In genomic region chr3:50358355-50358926, GRCh38 we compare ENCODE assay signal across 8 cellular contexts. TPM values are rescaled to one million over a fixed set of nuclear protein-coding genes. Genes with fewer than 3 reads are reported as not detected.
DNase-seq lines count a peak whose midpoint lies in the region; ATAC-seq and TF ChIP-seq lines count a peak whose summit lies in the region.
"Had no signal": no experiment of that assay in that cellular context is flagged by ENCODE, and none has a peak within 500 bp of the region (broad histone marks: within the 10 kb centered on the region; RNA-seq: fewer than 3 reads in every experiment).

No MANE protein-coding gene starts in this region.

- H3K36me3 ChIP-seq in HUES48 (ENCODE audit: control insufficient read depth, insufficient read depth, low read length) (peaks cover 39% of the 10 kb centered on the region), iPS-15b (ENCODE audit: control insufficient read depth, insufficient read depth, low read length) (peaks cover 30% of the 10 kb centered on the region)

- peaks cover 2% of the 10 kb centered on the region; the same call in 1 of the 2 replicates for H3K27me3 ChIP-seq in HUES48 (ENCODE audit: control insufficient read depth, insufficient read depth, low read length)
- H3K27me3 ChIP-seq in iPS-15b (ENCODE audit: control insufficient read depth, insufficient read depth, low read length), result peaks cover 5% of the 10 kb centered on the region

- no peaks in the 10 kb centered on the region for H3K9me3 ChIP-seq in HUES48 (ENCODE audit: control insufficient read depth, insufficient read depth, low read length)
- no peaks in the 10 kb centered on the region for H3K9me3 ChIP-seq in iPS-15b (ENCODE audit: control insufficient read depth, insufficient read depth, low read length)

- peak overlapping the region; percentile 85 for H3K27ac Mint-ChIP-seq in activated CD8-positive, alpha-beta T cell treated with anti-CD3 and anti-CD28 coated beads for 36 hours
- H3K27ac Mint-ChIP-seq in stimulated activated naive B cell treated with anti-CD40 and anti-IgM and Interleukin-4, amounts not matched to agents 10 μg/mL and 1 μg/mL and 100 μg/mL, for 72 hours, result peak overlapping the region; percentile 99

- CTCF ChIA-PET in activated CD8-positive, alpha-beta T cell treated with anti-CD3 and anti-CD28 coated beads for 36 hours (lab: Charles Lee), result no interaction called here

- no peak for DNase-seq in activated CD8-positive, alpha-beta T cell treated with anti-CD3 and anti-CD28 coated beads for 36 hours
- DNase-seq in stimulated activated naive B cell treated with anti-CD40 and anti-IgM and Interleukin-4, amounts not matched to agents 10 μg/mL and 1 μg/mL and 100 μg/mL, for 72 hours, result no peak
- DNase-seq in HT-29 (ENCODE audit: low spot score) (no peak), DMS79 treated with DMSO at 0.1 percent for 48 hours (lab: John Stamatoyannopoulos, UW) (no peak)
- DNase-seq: erythroblast had no signal

- peak overlapping the region; percentile 53; the same call in 1 of the 2 replicates for H3K9ac ChIP-seq in HUES48 (ENCODE audit: low read depth, low read length)
- H3K9ac ChIP-seq in iPS-15b (ENCODE audit: low read depth, low read length), result peak overlapping the region; percentile 73

- H3K36me3 Mint-ChIP-seq in activated CD8-positive, alpha-beta T cell treated with anti-CD3 and anti-CD28 coated beads for 36 hours (ENCODE audit: low read depth), result peaks cover 25% of the 10 kb centered on the region
- H3K36me3 Mint-ChIP-seq in stimulated activated naive B cell treated with anti-CD40 and anti-IgM and Interleukin-4, amounts not matched to agents 10 μg/mL and 1 μg/mL and 100 μg/mL, for 72 hours, result peaks cover 16 to 31% of the 10 kb centered on the region in 2 donors

- peaks cover 18% of the 10 kb centered on the region for H3K4me1 ChIP-seq in HUES48 (ENCODE audit: control insufficient read depth, insufficient read depth, low read length)
- H3K4me1 ChIP-seq in iPS-15b (ENCODE audit: control insufficient read depth, insufficient read depth, low read length), result peaks cover 3% of the 10 kb centered on the region

- H3K27ac ChIP-seq in HUES48 (ENCODE audit: low read depth, low read length), result no peak overlapping the region

- H3K27me3 Mint-ChIP-seq in activated CD8-positive, alpha-beta T cell treated with anti-CD3 and anti-CD28 coated beads for 36 hours, result no peaks in the 10 kb centered on the region
- no peaks in the 10 kb centered on the region for H3K27me3 Mint-ChIP-seq in stimulated activated naive B cell treated with anti-CD40 and anti-IgM and Interleukin-4, amounts not matched to agents 10 μg/mL and 1 μg/mL and 100 μg/mL, for 72 hours

- H3K4me3 ChIP-seq in HUES48 (ENCODE audit: low read depth, low read length) (peak overlapping the region; percentile 79), iPS-15b (ENCODE audit: low read depth, low read length) (peak overlapping the region; percentile 92)

- intact Hi-C loops in activated CD8-positive, alpha-beta T cell treated with anti-CD3 and anti-CD28 coated beads for 36 hours (cut with micrococcal nuclease), result no loop called here

- ATAC-seq in activated CD8-positive, alpha-beta T cell treated with anti-CD3 and anti-CD28 coated beads for 36 hours, result no peak
- no peak for ATAC-seq in stimulated activated naive B cell treated with anti-CD40 and anti-IgM and Interleukin-4, amounts not matched to agents 10 μg/mL and 1 μg/mL and 100 μg/mL, for 72 hours (replicated peaks)
- ATAC-seq in HG02852 (IDR thresholded peaks at IDR 0.05; ENCODE audit: unreplicated experiment), result no peak

- no peak for TF ChIP-seq CTCF in activated CD8-positive, alpha-beta T cell treated with anti-CD3 and anti-CD28 coated beads for 36 hours (IDR thresholded peaks at IDR 0.05)

- H3K4me3 Mint-ChIP-seq in activated CD8-positive, alpha-beta T cell treated with anti-CD3 and anti-CD28 coated beads for 36 hours, result peak overlapping the region; percentile 88
- H3K4me3 Mint-ChIP-seq in stimulated activated naive B cell treated with anti-CD40 and anti-IgM and Interleukin-4, amounts not matched to agents 10 μg/mL and 1 μg/mL and 100 μg/mL, for 72 hours, result peak overlapping the region; percentile 96 to 99

- POLR2A ChIA-PET in activated CD8-positive, alpha-beta T cell treated with anti-CD3 and anti-CD28 coated beads for 36 hours (lab: Charles Lee), result no interaction called here

- H3K4me1 Mint-ChIP-seq in activated CD8-positive, alpha-beta T cell treated with anti-CD3 and anti-CD28 coated beads for 36 hours (ENCODE audit: low read depth), result peaks cover 40% of the 10 kb centered on the region
- peaks cover 40 to 58% of the 10 kb centered on the region in 2 donors for H3K4me1 Mint-ChIP-seq in stimulated activated naive B cell treated with anti-CD40 and anti-IgM and Interleukin-4, amounts not matched to agents 10 μg/mL and 1 μg/mL and 100 μg/mL, for 72 hours

- H3K9me3 Mint-ChIP-seq in activated CD8-positive, alpha-beta T cell treated with anti-CD3 and anti-CD28 coated beads for 36 hours, result no peaks in the 10 kb centered on the region
- no peaks in the 10 kb centered on the region for H3K9me3 Mint-ChIP-seq in stimulated activated naive B cell treated with anti-CD40 and anti-IgM and Interleukin-4, amounts not matched to agents 10 μg/mL and 1 μg/mL and 100 μg/mL, for 72 hours

RNA-seq across cellular contexts. Expression of gene TMEM115, which starts 0.9 kb away (rescaled TPM):
- 10 to 100 TPM; 15.2 to 16.8 TPM for total RNA-seq in activated CD8-positive, alpha-beta T cell treated with anti-CD3 and anti-CD28 coated beads for 36 hours
- total RNA-seq in HT-29 (2014; rRNA removed; shearing (Covaris generic)), result 35.8 and 36.2 TPM in 2 replicates

RNA-seq across cellular contexts. Expression of gene CYB561D2, which starts 7.8 kb away (rescaled TPM):
- 10 to 100 TPM; 17.1 to 18.2 TPM for total RNA-seq in activated CD8-positive, alpha-beta T cell treated with anti-CD3 and anti-CD28 coated beads for 36 hours
- total RNA-seq in HT-29 (2014; rRNA removed; shearing (Covaris generic)), result 42.5 and 46.0 TPM in 2 replicates

RNA-seq across cellular contexts. Expression of gene NPRL2, which starts 7.9 kb away (rescaled TPM):
- total RNA-seq in activated CD8-positive, alpha-beta T cell treated with anti-CD3 and anti-CD28 coated beads for 36 hours, result 10 to 100 TPM; 41.3 to 44.7 TPM
- total RNA-seq in HT-29 (2014; rRNA removed; shearing (Covaris generic)), result 30.0 and 30.7 TPM in 2 replicates

RNA-seq across cellular contexts. Expression of gene ZMYND10, which starts 12.9 kb away (rescaled TPM):
- total RNA-seq in activated CD8-positive, alpha-beta T cell treated with anti-CD3 and anti-CD28 coated beads for 36 hours, result 1 to 10 TPM; 1.5 to 2.6 TPM
- total RNA-seq in HT-29 (2014; rRNA removed; shearing (Covaris generic)), result 0.48 TPM in 1 of 2 replicates, not detected in the other

RNA-seq across cellular contexts. Expression of gene RASSF1, which starts 17.8 kb away (rescaled TPM):
- total RNA-seq in activated CD8-positive, alpha-beta T cell treated with anti-CD3 and anti-CD28 coated beads for 36 hours, result 10 to 100 TPM; 75.8 to 76.5 TPM
- 24.2 and 30.2 TPM in 2 replicates for total RNA-seq in HT-29 (2014; rRNA removed; shearing (Covaris generic))
